10 cellular contexts compared by ENCODE assay signal in the genomic region with DNA sequence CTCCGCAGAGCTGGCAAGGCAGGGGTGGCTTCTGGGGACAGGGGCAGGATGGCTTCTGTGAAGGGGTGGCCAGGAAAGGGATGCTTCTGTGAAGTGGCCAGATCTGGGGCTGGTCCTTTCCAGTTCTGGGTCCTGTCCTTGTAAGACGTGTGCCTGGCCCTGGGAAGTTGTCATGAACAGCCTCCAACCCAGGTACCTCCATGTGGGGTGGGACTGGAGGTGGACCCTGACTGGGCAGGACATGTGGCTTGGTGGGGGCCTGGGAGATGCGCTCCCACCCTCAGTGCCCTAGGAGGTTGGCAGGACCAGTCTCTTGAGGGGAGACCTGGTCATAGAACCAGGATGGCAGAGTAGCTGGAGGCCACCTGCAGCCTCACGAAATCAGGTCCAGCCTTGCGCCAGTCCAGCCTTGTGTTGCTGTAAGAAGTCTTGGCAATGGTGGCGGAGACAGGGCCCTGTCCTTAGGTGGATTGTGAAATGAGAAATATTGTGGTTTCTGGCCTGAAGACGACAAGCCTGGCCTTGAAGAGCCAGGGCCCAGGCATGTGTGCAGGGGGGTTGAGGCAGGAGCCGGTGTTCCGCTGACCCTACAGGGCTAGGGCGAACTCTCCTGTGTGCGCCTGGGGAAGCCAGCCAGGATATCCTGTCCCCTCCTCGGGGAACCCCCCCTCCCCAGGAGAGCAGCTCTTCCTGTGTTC. TPM values are rescaled to one million over a fixed set of nuclear protein-coding genes. Genes with fewer than 3 reads are reported as not detected.
DNase-seq lines count a peak whose midpoint lies in the region; ATAC-seq and TF ChIP-seq lines count a peak whose summit lies in the region.
"Had no signal": no experiment of that assay in that cellular context is flagged by ENCODE, and none has a peak within 500 bp of the region (broad histone marks: within the 10 kb centered on the region; RNA-seq: fewer than 3 reads in every experiment).

No MANE protein-coding gene starts in this region.

- no peaks in the 10 kb centered on the region for H3K9me3 ChIP-seq in effector memory CD4-positive, alpha-beta T cell (ENCODE audit: control insufficient read depth, low read length)
- H3K9me3 ChIP-seq in subcutaneous abdominal adipose tissue (ENCODE audit: control insufficient read depth in 5 of 5, low read length in 5 of 5) (peaks cover 0 to 5% (median 4%) of the 10 kb centered on the region in 5 donors), HAP-1 (no peaks in the 10 kb centered on the region)

- H3K4me3 ChIP-seq in effector memory CD4-positive, alpha-beta T cell (ENCODE audit: insufficient read depth, low read depth, low read length, poor library complexity, severe bottlenecking), result peak overlapping the region; percentile 63
- H3K4me3 ChIP-seq in subcutaneous abdominal adipose tissue (ENCODE audit: low read depth in 1 of 5, low read length in 5 of 5), result peak overlapping the region in 4 of 5 donors; percentile 10 to 64 (median 24)
- no peak overlapping the region for H3K4me3 ChIP-seq in HAP-1

- H3K27ac ChIP-seq in effector memory CD4-positive, alpha-beta T cell (ENCODE audit: insufficient read depth, low read length, poor library complexity, severe bottlenecking), result peak overlapping the region; percentile 0
- no peak overlapping the region for H3K27ac ChIP-seq in subcutaneous abdominal adipose tissue (ENCODE audit: low read depth, low read length)

- peaks cover 48% of the 10 kb centered on the region for H3K4me1 ChIP-seq in effector memory CD4-positive, alpha-beta T cell (ENCODE audit: control insufficient read depth, insufficient read depth, low read length, poor library complexity, severe bottlenecking)
- H3K4me1 ChIP-seq in subcutaneous abdominal adipose tissue (ENCODE audit: control insufficient read depth in 5 of 5, insufficient read depth in 5 of 5, low read length in 5 of 5) (peaks cover 0 to 36% (median 24%) of the 10 kb centered on the region in 5 donors), HAP-1 (no peaks in the 10 kb centered on the region)

- H3K4me1 Mint-ChIP-seq in activated T-cell treated with anti-CD3 and anti-CD28 coated beads, Interleukin-2, amount 50 U/mL, for 72 hours (ENCODE audit: low read depth), result peaks cover 34% of the 10 kb centered on the region
- H3K4me1 Mint-ChIP-seq in T-cell, result peaks cover 37 to 44% (median 40%) of the 10 kb centered on the region in 3 donors
- peaks cover 3% of the 10 kb centered on the region for H3K4me1 Mint-ChIP-seq in nephron progenitor cell

- peak overlapping the region; percentile 91 to 93 for H3K4me3 Mint-ChIP-seq in activated T-cell treated with anti-CD3 and anti-CD28 coated beads, Interleukin-2, amount 50 U/mL, for 72 hours
- H3K4me3 Mint-ChIP-seq in T-cell (peak overlapping the region; percentile 88 to 94 (median 93)), nephron progenitor cell (no peak overlapping the region)

- H3K9me3 Mint-ChIP-seq in activated T-cell treated with anti-CD3 and anti-CD28 coated beads, Interleukin-2, amount 50 U/mL, for 72 hours, result no peaks in the 10 kb centered on the region
- no peaks in the 10 kb centered on the region for H3K9me3 Mint-ChIP-seq in T-cell
- peaks cover 12% of the 10 kb centered on the region for H3K9me3 Mint-ChIP-seq in nephron progenitor cell

- CTCF ChIA-PET in T-cell (lab: Charles Lee), result no interaction called here

- no peaks in the 10 kb centered on the region for H3K36me3 ChIP-seq in effector memory CD4-positive, alpha-beta T cell (ENCODE audit: control insufficient read depth, insufficient read depth, low read length)
- no peaks in the 10 kb centered on the region for H3K36me3 ChIP-seq in subcutaneous abdominal adipose tissue (ENCODE audit: control insufficient read depth in 5 of 5, insufficient read depth in 5 of 5, low read length in 5 of 5)
- no peaks in the 10 kb centered on the region for H3K36me3 ChIP-seq in HAP-1 (replicated peaks)

- H3K9ac ChIP-seq in subcutaneous abdominal adipose tissue (ENCODE audit: low read length in 5 of 5), result no peak overlapping the region

- no peak for TF ChIP-seq CTCF in nephron progenitor cell (IDR thresholded peaks at IDR 0.05)

- peak in 1 of 2 donors; percentile 11 for DNase-seq in activated T-cell treated with anti-CD3 and anti-CD28 coated beads, Interleukin-2, amount 50 U/mL, for 72 hours
- DNase-seq in activated T-cell treated with anti-CD3 and anti-CD28 coated beads for 4 hours, result no peak
- peak in 1 of 34 experiments; percentile 24 for DNase-seq in T-cell
- DNase-seq in effector memory CD4-positive, alpha-beta T cell, result no peak
- no peak for DNase-seq in left colon
- DNase-seq in HAP-1 (ENCODE audit: low spot score in 2 of 2), result no peak
- DNase-seq in nephron progenitor cell, result no peak

- no peaks in the 10 kb centered on the region for H3K36me3 Mint-ChIP-seq in activated T-cell treated with anti-CD3 and anti-CD28 coated beads, Interleukin-2, amount 50 U/mL, for 72 hours (ENCODE audit: insufficient read depth in 2 of 2)
- peaks cover 5% of the 10 kb centered on the region for H3K36me3 Mint-ChIP-seq in T-cell
- H3K36me3 Mint-ChIP-seq in nephron progenitor cell (ENCODE audit: low read depth), result no peaks in the 10 kb centered on the region

- POLR2A ChIA-PET in T-cell (lab: Charles Lee), result no interaction called here

- no peak for ATAC-seq in activated T-cell treated with anti-CD3 and anti-CD28 coated beads, Interleukin-2, amount 50 U/mL, for 72 hours (replicated peaks in 1 of 2)
- no peak for ATAC-seq in T-cell (replicated peaks in 1 of 4)
- no peak for ATAC-seq in left colon

- in situ Hi-C loops in HAP-1 (cut with MboI; ENCODE audit: low sequenced_read_pairs), result no loop called here

- peaks cover 6% of the 10 kb centered on the region for H3K27me3 Mint-ChIP-seq in activated T-cell treated with anti-CD3 and anti-CD28 coated beads, Interleukin-2, amount 50 U/mL, for 72 hours (ENCODE audit: low read depth)
- H3K27me3 Mint-ChIP-seq in T-cell, result peaks cover 0 to 4% of the 10 kb centered on the region in 2 donors
- peaks cover 79% of the 10 kb centered on the region for H3K27me3 Mint-ChIP-seq in nephron progenitor cell (ENCODE audit: low read depth, poor library complexity)

- intact Hi-C loops in left colon (cut with DNase I, micrococcal nuclease), result no loop called here

- H3K27ac Mint-ChIP-seq in activated T-cell treated with anti-CD3 and anti-CD28 coated beads, Interleukin-2, amount 50 U/mL, for 72 hours, result no peak overlapping the region
- peak overlapping the region; percentile 91 for H3K27ac Mint-ChIP-seq in T-cell
- H3K27ac Mint-ChIP-seq in nephron progenitor cell, result no peak overlapping the region

- no peaks in the 10 kb centered on the region for H3K27me3 ChIP-seq in effector memory CD4-positive, alpha-beta T cell (replicated peaks; ENCODE audit: control insufficient read depth, insufficient read depth, low read length, poor library complexity, severe bottlenecking)
- H3K27me3 ChIP-seq in subcutaneous abdominal adipose tissue (ENCODE audit: control insufficient read depth in 5 of 5, insufficient read depth in 4 of 5, low read length in 5 of 5) (peaks cover 13 to 43% (median 36%) of the 10 kb centered on the region in 5 donors), HAP-1 (ENCODE audit: low read depth) (0 out of 2 replicates have a peak, but pooled peaks cover 3% of the 10 kb centered on the region)

RNA-seq across cellular contexts. Expression of a gene that starts 2.6 kb away (rescaled TPM):
- total RNA-seq in activated T-cell treated with anti-CD3 and anti-CD28 coated beads, Interleukin-2, amount 50 U/mL, for 72 hours, result 10 to 100 TPM; 11.4 TPM
- total RNA-seq in T-cell, result 10 to 100 TPM; 20.9 to 32.9 (median 24.0) TPM
- total RNA-seq in left colon, result 10 to 100 TPM; 42.8 to 56.8 TPM

RNA-seq across cellular contexts. Expression of a gene that starts 3.1 kb away (rescaled TPM):
- total RNA-seq in activated T-cell treated with anti-CD3 and anti-CD28 coated beads, Interleukin-2, amount 50 U/mL, for 72 hours, result under 1 TPM in 1 of 2 donors, not detected in 1; 0.07 TPM
- under 1 TPM; 0.07 to 0.73 (median 0.22) TPM for total RNA-seq in T-cell
- total RNA-seq in left colon, result 1 to 10 TPM; 2.0 to 3.8 TPM
- total RNA-seq: endothelial cell of umbilical vein, myocyte had no signal

RNA-seq across cellular contexts. Expression of a gene that starts 46.9 kb away (rescaled TPM):
- total RNA-seq in activated T-cell treated with anti-CD3 and anti-CD28 coated beads, Interleukin-2, amount 50 U/mL, for 72 hours, result 10 to 100 TPM; 50.6 to 52.2 TPM
- 10 to 100 TPM; 46.2 to 73.7 (median 64.8) TPM for total RNA-seq in T-cell
- 10 to 100 TPM; 39.9 to 40.4 TPM for total RNA-seq in left colon

Comparison
In these comparisons a context has a peak if more than half of its experiments do, and no peak if none do; other contexts are left out.
1. H3K27ac Mint-ChIP-seq: peak in T-cell (2 of 2); none in activated T-cell treated with anti-CD3 and anti-CD28 coated beads, Interleukin-2, amount 50 U/mL, for 72 hours (single experiment) and nephron progenitor cell (single experiment).